Comparison of ENCODE assay signal across 23 cellular contexts in genomic region chr16:66908762-66909559, GRCh38. TPM values are rescaled to one million over a fixed set of nuclear protein-coding genes. Genes with fewer than 3 reads are reported as not detected.
"Had no signal": no experiment of that assay in that cellular context is flagged by ENCODE, and none has a peak within 500 bp of the region (broad histone marks: within the 10 kb centered on the region; RNA-seq: fewer than 3 reads in every experiment).

No MANE protein-coding gene starts in this region.

- H3K27ac Mint-ChIP-seq: activated B cell treated with CpG ODN at 0.5 μM for 24 hours; activated CD4-positive, alpha-beta memory T cell treated with anti-CD3 and anti-CD28 coated beads, Interleukin-2, amount 10 ng/mL, durations not matched to agents 7 days and 5 days; activated naive CD8-positive, alpha-beta T cell treated with anti-CD3 and anti-CD28 coated beads, Interleukin-2, amount 10 ng/mL, durations not matched to agents 7 days and 5 days; activated T-helper 2 cell treated with anti-CD3 and anti-CD28 coated beads, Interferon-gamma antibody, Interleukin-2, Interleukin-4, amounts not matched to agents 10 μg/mL and 5 μg/mL and 100 μg/mL, durations not matched to agents 14 hours and 24 hours and 36 hours had no signal

- H3K27me3 ChIP-seq: adrenal gland, MG63 had no signal

- H3K27ac ChIP-seq: adrenal gland, KMS-11 had no signal

- H3K4me1 Mint-ChIP-seq: activated B cell treated with CpG ODN at 0.5 μM for 24 hours had no signal

- H3K36me3 ChIP-seq: adrenal gland, MG63 had no signal

- DNase-seq: activated B cell treated with CpG ODN at 0.5 μM for 24 hours; activated CD4-positive, alpha-beta T cell treated with anti-CD3 and anti-CD28 coated beads for 1 hour; activated CD4-positive, alpha-beta T cell treated with anti-CD3 and anti-CD28 coated beads, Interleukin-2, amount 50 U/mL, for 1 hour; activated naive CD4-positive, alpha-beta T cell treated with anti-CD3 and anti-CD28 coated beads, Interleukin-2, amount 50 U/mL, for 16 hours; activated naive CD8-positive, alpha-beta T cell treated with anti-CD3 and anti-CD28 coated beads, Interleukin-2, amount 10 ng/mL, durations not matched to agents 7 days and 5 days; activated T-cell treated with anti-CD3 and anti-CD28 coated beads for 4 hours; adrenal gland; anterior cingulate cortex; caudate nucleus; MV-4-11; NCI-H1092 treated with DMSO at 0.1 percent for 48 hours; NCI-H1417 treated with DMSO at 0.1 percent for 48 hours; NCI-H1694; NCI-H2081; NCI-H510A treated with DMSO at 0.1 percent for 48 hours; NK-92 treated with Interleukin-12 subunit alpha and Interleukin-12 subunit beta, amount 100 ng/mL, for 24 hours; T1000 had no signal

- H3K4me3 ChIP-seq: adrenal gland, MG63 had no signal

- H3K9me3 Mint-ChIP-seq: activated B cell treated with CpG ODN at 0.5 μM for 24 hours; activated CD4-positive, alpha-beta memory T cell treated with anti-CD3 and anti-CD28 coated beads, Interleukin-2, amount 10 ng/mL, durations not matched to agents 7 days and 5 days; activated naive CD8-positive, alpha-beta T cell treated with anti-CD3 and anti-CD28 coated beads, Interleukin-2, amount 10 ng/mL, durations not matched to agents 7 days and 5 days; activated T-helper 2 cell treated with anti-CD3 and anti-CD28 coated beads, Interferon-gamma antibody, Interleukin-2, Interleukin-4, amounts not matched to agents 10 μg/mL and 5 μg/mL and 100 μg/mL, durations not matched to agents 14 hours and 24 hours and 36 hours had no signal

- H3K9me3 ChIP-seq: adrenal gland, MG63 had no signal

- H3K27me3 Mint-ChIP-seq: activated CD4-positive, alpha-beta memory T cell treated with anti-CD3 and anti-CD28 coated beads, Interleukin-2, amount 10 ng/mL, durations not matched to agents 7 days and 5 days had no signal

- H3K4me3 Mint-ChIP-seq: activated B cell treated with CpG ODN at 0.5 μM for 24 hours; activated CD4-positive, alpha-beta memory T cell treated with anti-CD3 and anti-CD28 coated beads, Interleukin-2, amount 10 ng/mL, durations not matched to agents 7 days and 5 days; activated naive CD8-positive, alpha-beta T cell treated with anti-CD3 and anti-CD28 coated beads, Interleukin-2, amount 10 ng/mL, durations not matched to agents 7 days and 5 days had no signal

- H3K36me3 Mint-ChIP-seq: activated naive CD8-positive, alpha-beta T cell treated with anti-CD3 and anti-CD28 coated beads, Interleukin-2, amount 10 ng/mL, durations not matched to agents 7 days and 5 days had no signal

RNA-seq across cellular contexts. Expression of gene CDH16, which starts 9.7 kb away (rescaled TPM):
- total RNA-seq: activated B cell treated with CpG ODN at 0.5 μM for 24 hours; activated CD4-positive, alpha-beta memory T cell treated with anti-CD3 and anti-CD28 coated beads, Interleukin-2, amount 10 ng/mL, durations not matched to agents 7 days and 5 days; activated CD8-positive, alpha-beta memory T cell treated with anti-CD3 and anti-CD28 coated beads for 36 hours; activated naive CD8-positive, alpha-beta T cell treated with anti-CD3 and anti-CD28 coated beads, Interleukin-2, amount 10 ng/mL, durations not matched to agents 7 days and 5 days; activated T-helper 2 cell treated with anti-CD3 and anti-CD28 coated beads, Interferon-gamma antibody, Interleukin-2, Interleukin-4, amounts not matched to agents 10 μg/mL and 5 μg/mL and 100 μg/mL, durations not matched to agents 14 hours and 24 hours and 36 hours; SK-MEL-5 had no signal
- polyA plus RNA-seq: adrenal gland had no signal

RNA-seq across cellular contexts. Expression of gene RRAD, which starts 16.4 kb away (rescaled TPM):
- total RNA-seq: activated B cell treated with CpG ODN at 0.5 μM for 24 hours, SK-MEL-5 had no signal
